ENCODE assay signal across 8 cellular contexts in the genomic region with DNA sequence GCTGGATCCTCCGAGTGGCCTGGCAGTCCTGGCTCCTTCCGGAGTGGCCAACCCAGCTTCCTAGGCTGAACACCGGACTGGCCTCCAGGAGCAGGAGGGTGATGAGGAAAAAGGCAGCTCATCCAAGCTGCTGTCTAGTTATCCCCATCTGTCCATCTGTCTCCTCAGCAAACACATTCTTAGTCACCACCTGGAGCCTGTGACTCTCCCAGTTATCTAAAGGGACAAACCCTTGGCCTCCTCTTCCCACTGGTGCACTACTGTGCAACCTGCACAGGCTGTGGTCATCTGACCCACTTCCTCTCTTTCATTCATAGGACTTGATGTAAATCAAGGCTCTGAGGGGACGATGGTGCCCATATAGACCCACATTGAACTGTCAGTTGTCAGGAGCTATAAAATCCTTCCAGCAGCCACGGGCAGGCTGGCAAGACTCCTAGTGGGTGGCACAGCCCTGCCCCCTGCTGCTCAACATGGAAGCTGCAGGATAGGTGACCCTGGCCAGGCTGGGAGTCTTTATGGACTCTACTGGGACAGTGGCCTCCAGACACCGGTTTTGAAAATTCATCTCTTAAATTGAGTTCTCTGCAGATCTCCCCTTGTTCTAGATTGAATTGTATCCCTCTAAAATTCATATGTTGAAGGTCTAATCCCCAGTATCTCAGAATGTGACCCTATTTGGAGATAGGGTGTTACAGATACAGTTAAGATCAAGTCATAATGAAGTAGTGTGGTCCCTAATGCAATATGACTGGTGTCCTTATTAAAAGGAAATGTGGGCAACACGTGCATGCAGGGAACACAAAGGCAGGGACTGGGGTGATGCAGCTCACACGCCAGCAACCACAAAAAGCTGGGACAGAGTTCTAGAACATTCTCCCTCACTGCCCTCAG. TPM values are rescaled to one million over a fixed set of nuclear protein-coding genes. Genes with fewer than 3 reads are reported as not detected.
A peak's percentile ranks its signal among the peaks of the same experiment; 100 is the strongest.
DNase-seq lines count a peak whose midpoint lies in the region; ATAC-seq and TF ChIP-seq lines count a peak whose summit lies in the region.

No MANE protein-coding gene starts in this region.

- intact Hi-C loops in left lung (cut with DNase I): no loop called here

- TF ChIP-seq CTCF in 22Rv1 (IDR thresholded peaks at IDR 0.05) (peak; percentile 97), left lung (IDR thresholded peaks at IDR 0.05) (peak; percentile 89 to 94)

- DNase-seq in NCI-H460 (ENCODE audit: extremely low read depth, low read depth): peak; percentile 72
- peak; percentile 83 to 86 for DNase-seq in activated CD4-positive, alpha-beta T cell treated with anti-CD3 and anti-CD28 coated beads for 4 hours
- peak; percentile 74 for DNase-seq in cerebellar cortex (ENCODE audit: low spot score)
- peak; percentile 75 to 92 for DNase-seq in left lung
- peak; percentile 61 to 80 (median 71) for DNase-seq in stimulated activated CD4-positive, alpha-beta T cell treated with anti-CD3 and anti-CD28 coated beads, TNF-alpha, amount 100 ng/mL, for 1 hour (ENCODE audit: low read depth in 3 of 3, low spot score in 1 of 3)

- H3K27ac ChIP-seq in 22Rv1: no peak overlapping the region
- H3K27ac ChIP-seq in left lung: no peak overlapping the region

- H3K36me3 ChIP-seq in left lung: no peaks in the 10 kb centered on the region

- H3K4me3 ChIP-seq in left lung: no peak overlapping the region

- H3K4me1 ChIP-seq in left lung: no peaks in the 10 kb centered on the region

- ATAC-seq in GM18502 (IDR thresholded peaks at IDR 0.05; ENCODE audit: poor library complexity, unreplicated experiment): peak; percentile 75
- peak; percentile 72 for ATAC-seq in HG03159 (IDR thresholded peaks at IDR 0.05; ENCODE audit: unreplicated experiment)
- peak; percentile 99 for ATAC-seq in left lung

- peaks cover 0 to 4% of the 10 kb centered on the region in 2 donors for H3K9me3 ChIP-seq in left lung

- H3K27me3 ChIP-seq in left lung: no peaks in the 10 kb centered on the region

RNA-seq across cellular contexts. Expression of a gene that starts 29.3 kb away (rescaled TPM):
- total RNA-seq in NCI-H460 (2014; rRNA removed; shearing (Covaris generic)): 11.1 and 13.2 TPM in 2 replicates
- polyA plus RNA-seq in NCI-H460 (2014; cell fraction: nucleus; rRNA removed): 28.1 and 50.2 TPM in 2 replicates
- 1 to 10 TPM; 3.6 to 5.7 TPM for total RNA-seq in left lung

RNA-seq across cellular contexts. Expression of a gene that starts 34.1 kb away (rescaled TPM):
- total RNA-seq in NCI-H460 (2014; rRNA removed; shearing (Covaris generic)): 170 and 177 TPM in 2 replicates
- 188 and 217 TPM in 2 replicates for polyA plus RNA-seq in NCI-H460 (2014; cell fraction: nucleus; rRNA removed)
- total RNA-seq in left lung: 100 to 1,000 TPM; 132 to 142 TPM

RNA-seq across cellular contexts. Expression of a gene that starts 36.2 kb away (rescaled TPM):
- not detected in 2 replicates for total RNA-seq in NCI-H460 (2014; rRNA removed; shearing (Covaris generic))
- polyA plus RNA-seq in NCI-H460 (2014; cell fraction: nucleus; rRNA removed): 0.35 TPM in 1 of 2 replicates, not detected in the other
- total RNA-seq in left lung: not detected

RNA-seq across cellular contexts. Expression of a gene that starts 58.1 kb away (rescaled TPM):
- total RNA-seq in NCI-H460 (2014; rRNA removed; shearing (Covaris generic)): not detected in 2 replicates
- not detected in 2 replicates for polyA plus RNA-seq in NCI-H460 (2014; cell fraction: nucleus; rRNA removed)
- total RNA-seq in left lung: under 1 TPM; 0.20 to 0.34 TPM
